Comparison of ENCODE assay signal across 19 cellular contexts in genomic region chr4:176784816-176785215, GRCh38. TPM values are rescaled to one million over a fixed set of nuclear protein-coding genes. Genes with fewer than 3 reads are reported as not detected.
"Had no signal": no experiment of that assay in that cellular context is flagged by ENCODE, and none has a peak within 500 bp of the region (broad histone marks: within the 10 kb centered on the region; RNA-seq: fewer than 3 reads in every experiment).

No MANE protein-coding gene starts in this region.

- H3K36me3 ChIP-seq: cardiac muscle cell, esophagus squamous epithelium had no signal

- H3K9me3 ChIP-seq: esophagus squamous epithelium had no signal

- FAIRE-seq: endothelial cell of umbilical vein had no signal

- ATAC-seq: activated CD4-positive, alpha-beta T cell treated with anti-CD3 and anti-CD28 coated beads for 36 hours; activated T-helper 17 cell treated with anti-CD3 and anti-CD28 coated beads, Interleukin-2, amount 50 U/mL, for 72 hours; left ventricle myocardium superior; stimulated activated naive CD8-positive, alpha-beta T cell treated with anti-CD3 and anti-CD28 coated beads, Interleukin-15, amount 100 ng/mL, for 72 hours; WTC11 had no signal

- H3K27me3 ChIP-seq: cardiac muscle cell had no signal

- H3K4me3 ChIP-seq: cardiac muscle cell, esophagus squamous epithelium had no signal

- DNase-seq: activated CD4-positive, alpha-beta memory T cell treated with anti-CD3 and anti-CD28 coated beads, Interleukin-2, amount 10 ng/mL, durations not matched to agents 7 days and 5 days; activated CD4-positive, alpha-beta T cell treated with anti-CD3 and anti-CD28 coated beads for 36 hours; activated naive CD4-positive, alpha-beta T cell; activated naive CD8-positive, alpha-beta T cell treated with anti-CD3 and anti-CD28 coated beads for 36 hours; activated T-cell treated with anti-CD3 and anti-CD28 coated beads, Interleukin-2, amount 50 U/mL, for 1 hour; amygdala; dermis blood vessel endothelial cell; effector memory CD4-positive, alpha-beta T cell; esophagus squamous epithelium; foreskin melanocyte; glutamatergic neuron; left ventricle myocardium superior; occipital lobe; retina; stimulated activated naive CD8-positive, alpha-beta T cell treated with anti-CD3 and anti-CD28 coated beads, Interleukin-15, amount 100 ng/mL, for 72 hours had no signal

- H3K27ac ChIP-seq: cardiac muscle cell, esophagus squamous epithelium had no signal

RNA-seq across cellular contexts. Expression of gene VEGFC, which starts 7.9 kb away (rescaled TPM):
- total RNA-seq: activated CD4-positive, alpha-beta memory T cell treated with anti-CD3 and anti-CD28 coated beads, Interleukin-2, amount 10 ng/mL, durations not matched to agents 7 days and 5 days; activated CD4-positive, alpha-beta T cell treated with anti-CD3 and anti-CD28 coated beads for 36 hours; activated naive CD8-positive, alpha-beta T cell treated with anti-CD3 and anti-CD28 coated beads for 36 hours; activated T-helper 17 cell treated with anti-CD3 and anti-CD28 coated beads, Interleukin-2, amount 50 U/mL, for 72 hours had no signal
